ENCODE assay signal across 9 cellular contexts in the genomic region with DNA sequence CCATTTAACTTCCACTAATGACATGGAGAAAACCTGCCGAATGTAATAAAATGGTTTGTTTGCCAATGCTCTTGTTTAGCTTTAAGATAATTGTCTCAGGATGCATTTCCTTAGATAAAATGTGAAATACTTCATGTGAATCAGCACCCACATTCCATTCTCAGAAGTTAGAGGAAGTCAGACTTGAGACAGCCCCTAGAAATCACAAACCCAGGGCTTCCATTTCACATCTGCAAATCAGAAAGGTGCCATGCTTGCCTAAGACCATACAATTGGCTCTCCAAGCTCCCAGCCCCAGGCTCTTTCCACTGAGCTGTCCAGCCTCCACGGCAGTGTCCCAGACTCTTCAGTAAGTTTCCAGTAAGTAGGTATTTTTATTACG. TPM values are rescaled to one million over a fixed set of nuclear protein-coding genes. Genes with fewer than 3 reads are reported as not detected.
DNase-seq lines count a peak whose midpoint lies in the region; ATAC-seq and TF ChIP-seq lines count a peak whose summit lies in the region.
"Had no signal": no experiment of that assay in that cellular context is flagged by ENCODE, and none has a peak within 500 bp of the region (broad histone marks: within the 10 kb centered on the region; RNA-seq: fewer than 3 reads in every experiment).

No MANE protein-coding gene starts in this region.

- intact Hi-C loops in head of caudate nucleus (cut with DNase I) = no loop called here

- no peaks in the 10 kb centered on the region for H3K9me3 ChIP-seq in adipocyte (ENCODE audit: control insufficient read depth, low read length)

- peak overlapping the region; percentile 60 for H3K9ac ChIP-seq in adipocyte (ENCODE audit: low read length)

- no peaks in the 10 kb centered on the region for H3K27me3 ChIP-seq in adipocyte (replicated peaks; ENCODE audit: control insufficient read depth, insufficient read depth, low read length)

- no peak for ATAC-seq in GM18505 (IDR thresholded peaks at IDR 0.05; ENCODE audit: unreplicated experiment)
- no peak for ATAC-seq in HG03045 (IDR thresholded peaks at IDR 0.05; ENCODE audit: unreplicated experiment)

- peak; percentile 52 for DNase-seq in A172 (ENCODE audit: low spot score)
- DNase-seq in ELR (ENCODE audit: low read depth) = peak; percentile 83
- peak; percentile 61 for DNase-seq in adipocyte (ENCODE audit: low read depth)
- DNase-seq in kidney glomerular epithelial cell (lab: John Stamatoyannopoulos, UW) = peak; percentile 8
- DNase-seq in SKM-1 treated with dmso at 0.1 percent for 144 hours (lab: John Stamatoyannopoulos, UW; ENCODE audit: unreplicated experiment) = no peak
- no peak for DNase-seq in head of caudate nucleus
- DNase-seq: substantia nigra had no signal

- peaks cover 13% of the 10 kb centered on the region for H3K36me3 ChIP-seq in adipocyte (ENCODE audit: control insufficient read depth, insufficient read depth, low read length, severe bottlenecking)

- H3K4me3 ChIP-seq in adipocyte (ENCODE audit: low read length) = no peak overlapping the region

- H3K4me1 ChIP-seq in adipocyte (ENCODE audit: control insufficient read depth, insufficient read depth, low read length) = peaks cover 28% of the 10 kb centered on the region

- no peak for TF ChIP-seq POLR2A in GM18505 (IDR thresholded peaks at IDR 0.05; ENCODE audit: borderline replicate concordance, extremely low read depth, insufficient read depth, insufficient read length)

RNA-seq across cellular contexts. Expression of gene ADORA2A, which starts 35.6 kb away (rescaled TPM):
- total RNA-seq in A172 (2014; rRNA removed; shearing (Covaris generic)) = 0.52 and 5.1 TPM in 2 replicates

Comparison
In these comparisons a context has a peak if more than half of its experiments do, and no peak if none do; other contexts are left out.
1. DNase-seq: peak in A172 (single experiment), ELR (single experiment), adipocyte (single experiment) and kidney glomerular epithelial cell (single experiment); none in SKM-1 treated with dmso at 0.1 percent for 144 hours (single experiment) and head of caudate nucleus (0 of 42).